In genomic region chr10:70664702-70665195, GRCh38 we compare ENCODE assay signal across 10 cellular contexts. TPM values are rescaled to one million over a fixed set of nuclear protein-coding genes. Genes with fewer than 3 reads are reported as not detected.
A peak's percentile ranks its signal among the peaks of the same experiment; 100 is the strongest.
DNase-seq lines count a peak whose midpoint lies in the region; ATAC-seq and TF ChIP-seq lines count a peak whose summit lies in the region.
"Had no signal": no experiment of that assay in that cellular context is flagged by ENCODE, and none has a peak within 500 bp of the region (broad histone marks: within the 10 kb centered on the region; RNA-seq: fewer than 3 reads in every experiment).

No MANE protein-coding gene starts in this region.

- peaks cover 2% of the 10 kb centered on the region for H3K9me3 Mint-ChIP-seq in nephron
- peaks cover 0 to 5% (median 0%) of the 10 kb centered on the region in 8 donors for H3K9me3 Mint-ChIP-seq in CD4-positive, alpha-beta memory T cell

- no peak for ATAC-seq in GM19351 (IDR thresholded peaks at IDR 0.05; ENCODE audit: unreplicated experiment)

- no peaks in the 10 kb centered on the region for H3K9me3 ChIP-seq in CD4-positive, alpha-beta memory T cell (ENCODE audit: control insufficient read depth in 1 of 2, low read length in 2 of 2)
- H3K9me3 ChIP-seq: ovary had no signal

- H3K27me3 ChIP-seq in CD4-positive, alpha-beta memory T cell (ENCODE audit: insufficient read depth, low read length), result peaks cover 5% of the 10 kb centered on the region
- H3K27me3 ChIP-seq: ovary had no signal

- peak overlapping the region; percentile 17 to 87 (median 77) for H3K27ac Mint-ChIP-seq in nephron
- no peak overlapping the region for H3K27ac Mint-ChIP-seq in CD4-positive, alpha-beta memory T cell

- intact Hi-C loops in CD4-positive, alpha-beta memory T cell (cut with micrococcal nuclease), result no loop called here

- H3K4me3 Mint-ChIP-seq in nephron, result peak overlapping the region in 1 of 3 experiments; percentile 14
- H3K4me3 Mint-ChIP-seq in CD4-positive, alpha-beta memory T cell, result no peak overlapping the region

- H3K4me1 ChIP-seq in CD4-positive, alpha-beta memory T cell (ENCODE audit: insufficient read depth, low read length), result no peaks in the 10 kb centered on the region

- DNase-seq in COLO829 (ENCODE audit: low spot score) (peak; percentile 67), NCI-H2029 (lab: John Stamatoyannopoulos, UW) (peak; percentile 42), dedifferentiated amniotic fluid mesenchymal stem cell (ENCODE audit: extremely low spot score) (peak; percentile 95), HuH-7.5 (ENCODE audit: low spot score) (no peak), mucosa of gallbladder (ENCODE audit: low spot score) (no peak)
- no peak for DNase-seq in CD4-positive, alpha-beta memory T cell
- DNase-seq: activated CD4-positive, alpha-beta T cell treated with anti-CD3 and anti-CD28 coated beads for 48 hours had no signal

- peaks cover 56% of the 10 kb centered on the region for H3K4me1 Mint-ChIP-seq in nephron
- H3K4me1 Mint-ChIP-seq in CD4-positive, alpha-beta memory T cell, result no peaks in the 10 kb centered on the region

- no peaks in the 10 kb centered on the region for H3K36me3 Mint-ChIP-seq in nephron (ENCODE audit: low read depth)
- H3K36me3 Mint-ChIP-seq in CD4-positive, alpha-beta memory T cell, result no peaks in the 10 kb centered on the region

- CTCF ChIA-PET in CD4-positive, alpha-beta memory T cell (lab: Charles Lee; ENCODE audit: partially characterized antibody), result no interaction called here

- TF ChIP-seq CTCF in nephron (IDR thresholded peaks at IDR 0.05; ENCODE audit: unreplicated experiment in 3 of 3), result no peak

- no peak overlapping the region for H3K27ac ChIP-seq in CD4-positive, alpha-beta memory T cell (ENCODE audit: low read depth, low read length)
- H3K27ac ChIP-seq: ovary had no signal

- H3K4me3 ChIP-seq in CD4-positive, alpha-beta memory T cell (ENCODE audit: low read length in 2 of 2), result no peak overlapping the region
- H3K4me3 ChIP-seq: ovary had no signal

- H3K27me3 Mint-ChIP-seq in nephron (ENCODE audit: low read depth), result peaks cover 10% of the 10 kb centered on the region
- peaks cover 8 to 11% of the 10 kb centered on the region in 2 donors for H3K27me3 Mint-ChIP-seq in CD4-positive, alpha-beta memory T cell

- POLR2A ChIA-PET in CD4-positive, alpha-beta memory T cell (lab: Charles Lee; ENCODE audit: partially characterized antibody), result no interaction called here

- no peaks in the 10 kb centered on the region for H3K36me3 ChIP-seq in CD4-positive, alpha-beta memory T cell (ENCODE audit: insufficient read depth, low read length)
- H3K36me3 ChIP-seq: ovary had no signal

RNA-seq across cellular contexts. Expression of gene ADAMTS14, which starts 7.6 kb away (rescaled TPM):
- 4.3 TPM for total RNA-seq in mucosa of gallbladder
- total RNA-seq in CD4-positive, alpha-beta memory T cell, result not detected
- polyA plus RNA-seq in CD4-positive, alpha-beta memory T cell, result not detected

Comparison
In these comparisons a context has a peak if more than half of its experiments do, and no peak if none do; other contexts are left out.
1. DNase-seq: peak in COLO829 (single experiment), NCI-H2029 (single experiment) and dedifferentiated amniotic fluid mesenchymal stem cell (single experiment); none in HuH-7.5 (single experiment), mucosa of gallbladder (single experiment) and CD4-positive, alpha-beta memory T cell (0 of 5).
2. H3K27ac Mint-ChIP-seq: peak in nephron (3 of 3); none in CD4-positive, alpha-beta memory T cell (0 of 7).